In the genomic region with DNA sequence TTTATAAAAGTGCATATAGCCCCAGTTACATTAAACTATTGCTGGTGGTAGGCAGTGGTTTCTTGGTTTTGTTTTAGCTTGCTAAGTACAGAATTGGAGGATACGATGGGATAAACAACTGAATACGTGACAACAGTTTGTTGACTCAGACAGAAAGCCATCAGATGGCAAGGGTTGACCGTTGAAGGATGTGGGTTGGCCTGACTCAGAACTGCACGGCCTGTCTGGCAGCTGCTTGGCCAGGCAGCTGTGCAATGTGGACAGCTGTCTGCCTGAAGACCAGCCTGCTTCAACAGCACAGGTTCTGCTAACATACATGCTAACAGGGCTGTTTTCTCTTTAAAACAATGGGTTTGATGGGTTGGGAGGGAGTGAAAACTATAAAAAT, we compare ENCODE assay signal across 8 cellular contexts. TPM values are rescaled to one million over a fixed set of nuclear protein-coding genes. Genes with fewer than 3 reads are reported as not detected.
DNase-seq lines count a peak whose midpoint lies in the region; ATAC-seq, FAIRE-seq and TF ChIP-seq lines count a peak whose summit lies in the region.

No MANE protein-coding gene starts in this region.

- peak; percentile 75 for DNase-seq in GM13976 (ENCODE audit: low spot score)
- peak; percentile 10 for DNase-seq in SK-N-DZ (ENCODE audit: low spot score)
- peak; percentile 53 for DNase-seq in kidney epithelial cell (ENCODE audit: low read depth)
- DNase-seq in HT-29 (ENCODE audit: low spot score), result no peak
- DNase-seq in small intestine, result no peak
- no peak for DNase-seq in activated CD4-positive, alpha-beta T cell treated with anti-CD3 and anti-CD28 coated beads, Interleukin-2, amount 50 U/mL, for 1 hour

- H3K4me1 ChIP-seq in small intestine (ENCODE audit: control insufficient read depth in 2 of 2, insufficient read depth in 1 of 2, low read depth in 1 of 2, low read length in 1 of 2), result no peaks in the 10 kb centered on the region

- H3K36me3 ChIP-seq in kidney epithelial cell (ENCODE audit: control insufficient read depth, insufficient read depth, low read length) (no peaks in the 10 kb centered on the region), small intestine (ENCODE audit: control insufficient read depth in 2 of 2, insufficient read depth in 2 of 2, low read length in 2 of 2) (no peaks in the 10 kb centered on the region)

- 22 to 36% (median 27%) methylated on average over 4 of the region's 4 CpGs for WGBS in small intestine, 3 donors

- no peaks in the 10 kb centered on the region for H3K27me3 ChIP-seq in kidney epithelial cell (ENCODE audit: control insufficient read depth, insufficient read depth, low read length)
- H3K27me3 ChIP-seq in small intestine (ENCODE audit: control insufficient read depth in 2 of 2, insufficient read depth in 2 of 2, low read length in 2 of 2), result no peaks in the 10 kb centered on the region

- no peak overlapping the region for H3K4me3 ChIP-seq in kidney epithelial cell (ENCODE audit: low read depth, low read length)
- no peak overlapping the region for H3K4me3 ChIP-seq in small intestine (ENCODE audit: low read depth in 1 of 2, low read length in 2 of 2)

- no peak for TF ChIP-seq CTCF in GM13976 (IDR thresholded peaks at IDR 0.05; ENCODE audit: borderline replicate concordance, control extremely low read depth, extremely low read depth, insufficient read depth, missing control alignments)
- no peak for TF ChIP-seq CTCF in kidney epithelial cell (IDR thresholded peaks at IDR 0.05; ENCODE audit: insufficient read depth, low read length, poor library complexity, severe bottlenecking)

- in situ Hi-C loops in GM13976 (cut with MboI; ENCODE audit: low sequenced_read_pairs, unreplicated experiment), result loop anchor here (25.0 kb wide), 1 partner anchor 292 kb away; the partner anchor contains the start of gene RBM45

- no peak overlapping the region for H3K27ac ChIP-seq in small intestine (ENCODE audit: low read depth in 1 of 2, low read length in 1 of 2)

- no peaks in the 10 kb centered on the region for H3K9me3 ChIP-seq in small intestine (ENCODE audit: control insufficient read depth, low read depth)

- FAIRE-seq in small intestine (lab: Jason Lieb, UNC), result no peak

- peak; percentile 98 for ATAC-seq in GM19468 (IDR thresholded peaks at IDR 0.05; ENCODE audit: extremely low read depth, unreplicated experiment)
- ATAC-seq in HG03432 (IDR thresholded peaks at IDR 0.05; ENCODE audit: unreplicated experiment), result peak; percentile 99

RNA-seq across cellular contexts. Expression of gene PRKRA, which starts 46.6 kb away (rescaled TPM):
- polyA plus RNA-seq in SK-N-DZ (2014; cell fraction: cytosol; rRNA removed), result 87.2 and 89.8 TPM in 2 replicates
- polyA plus RNA-seq in SK-N-DZ (2014; cell fraction: nucleus; rRNA removed), result 80.3 and 91.9 TPM in 2 replicates
- 50.3 and 50.4 TPM in 2 replicates for total RNA-seq in kidney epithelial cell
- total RNA-seq in HT-29 (2014; rRNA removed; shearing (Covaris generic)), result 45.1 and 53.5 TPM in 2 replicates
- 10 to 100 TPM; 26.6 to 31.4 (median 29.2) TPM for polyA plus RNA-seq in small intestine

RNA-seq across cellular contexts. Expression of gene PJVK, which starts 46.8 kb away (rescaled TPM):
- 1.4 and 4.2 TPM in 2 replicates for polyA plus RNA-seq in SK-N-DZ (2014; cell fraction: cytosol; rRNA removed)
- polyA plus RNA-seq in SK-N-DZ (2014; cell fraction: nucleus; rRNA removed), result 11.8 and 17.5 TPM in 2 replicates
- 2.7 and 3.8 TPM in 2 replicates for total RNA-seq in kidney epithelial cell
- 0.23 and 0.26 TPM in 2 replicates for total RNA-seq in HT-29 (2014; rRNA removed; shearing (Covaris generic))
- 1 to 10 TPM in 2 of 3 donors, not detected in 1; 1.0 to 1.1 TPM for polyA plus RNA-seq in small intestine

Comparison
In these comparisons a context has a peak if more than half of its experiments do, and no peak if none do; other contexts are left out.
1. DNase-seq: peak in GM13976 (single experiment), SK-N-DZ (single experiment) and kidney epithelial cell (single experiment); none in HT-29 (single experiment), small intestine (single experiment) and activated CD4-positive, alpha-beta T cell treated with anti-CD3 and anti-CD28 coated beads, Interleukin-2, amount 50 U/mL, for 1 hour (single experiment).